1 cellular context compared by ENCODE assay signal in the genomic region with DNA sequence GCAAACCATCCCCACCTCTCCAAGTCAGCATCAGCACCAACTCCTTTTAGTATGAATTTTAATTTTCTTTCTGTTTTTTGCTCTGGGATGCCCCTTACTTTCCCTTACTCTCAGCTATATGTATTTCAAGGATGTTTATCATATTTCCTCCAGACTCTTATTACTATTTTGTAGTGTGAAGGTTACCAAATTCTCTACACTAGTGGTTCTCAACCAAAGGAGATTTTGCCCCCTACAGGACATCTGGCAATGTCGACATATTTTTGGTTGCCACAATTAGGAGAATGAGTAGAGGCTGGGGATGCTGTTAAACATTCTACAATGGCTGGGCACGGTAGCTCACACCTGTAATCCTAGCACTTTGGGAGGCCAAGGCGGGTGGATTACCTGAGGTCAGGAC.
TF ChIP-seq lines count a peak whose summit lies in the region.

No MANE protein-coding gene starts in this region.

TF ChIP-seq in H1, 55 proteins besides CTCF, POLR2A, EP300 and RAD21:
- TF ChIP-seq SRF (IDR thresholded peaks at IDR 0.05; ENCODE audit: low read depth, low read length) (no peak), CBX5 (IDR thresholded peaks at IDR 0.05; ENCODE audit: low read depth, low read length) (no peak), ZNF274 (IDR thresholded peaks at IDR 0.05; ENCODE audit: borderline replicate concordance, extremely low read depth, low read length) (no peak), KDM1A (IDR thresholded peaks at IDR 0.05; ENCODE audit: borderline replicate concordance, low read length) (no peak), EZH2 (IDR thresholded peaks at IDR 0.05; ENCODE audit: low read depth, low read length, severe bottlenecking) (no peak), TAF7 (optimal IDR thresholded peaks at IDR 0.05; ENCODE audit: borderline replicate concordance, low read depth, low read length) (no peak), JUND (IDR thresholded peaks at IDR 0.05; ENCODE audit: low read length) (no peak), BRCA1 (IDR thresholded peaks at IDR 0.05; ENCODE audit: low read depth, low read length) (no peak), TCF12 (IDR thresholded peaks at IDR 0.05; ENCODE audit: low read depth, low read length) (no peak), PHF8 (conservative IDR thresholded peaks at IDR 0.05; ENCODE audit: low read depth, low read length) (no peak), GABPA (IDR thresholded peaks at IDR 0.05; ENCODE audit: borderline replicate concordance, insufficient read depth, low read length) (no peak), CREB1 (IDR thresholded peaks at IDR 0.05) (no peak), NRF1 (IDR thresholded peaks at IDR 0.05; ENCODE audit: low read depth, low read length) (no peak), SUZ12 (IDR thresholded peaks at IDR 0.05; ENCODE audit: low read length) (no peak)
- TF ChIP-seq, protein P1, sequence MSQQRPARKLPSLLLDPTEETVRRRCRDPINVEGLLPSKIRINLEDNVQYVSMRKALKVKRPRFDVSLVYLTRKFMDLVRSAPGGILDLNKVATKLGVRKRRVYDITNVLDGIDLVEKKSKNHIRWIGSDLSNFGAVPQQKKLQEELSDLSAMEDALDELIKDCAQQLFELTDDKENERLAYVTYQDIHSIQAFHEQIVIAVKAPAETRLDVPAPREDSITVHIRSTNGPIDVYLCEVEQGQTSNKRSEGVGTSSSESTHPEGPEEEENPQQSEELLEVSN (IDR thresholded peaks at IDR 0.05): no peak
- TF ChIP-seq, protein P2, sequence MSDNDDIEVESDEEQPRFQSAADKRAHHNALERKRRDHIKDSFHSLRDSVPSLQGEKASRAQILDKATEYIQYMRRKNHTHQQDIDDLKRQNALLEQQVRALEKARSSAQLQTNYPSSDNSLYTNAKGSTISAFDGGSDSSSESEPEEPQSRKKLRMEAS (IDR thresholded peaks at IDR 0.05): no peak
